24 cellular contexts compared by ENCODE assay signal in genomic region chr2:203960791-203961190, GRCh38. TPM values are rescaled to one million over a fixed set of nuclear protein-coding genes. Genes with fewer than 3 reads are reported as not detected.
"Had no signal": no experiment of that assay in that cellular context is flagged by ENCODE, and none has a peak within 500 bp of the region (broad histone marks: within the 10 kb centered on the region; RNA-seq: fewer than 3 reads in every experiment).

No MANE protein-coding gene starts in this region.

- H3K27me3 Mint-ChIP-seq: activated naive CD8-positive, alpha-beta T cell treated with anti-CD3 and anti-CD28 coated beads for 36 hours; naive thymus-derived CD4-positive, alpha-beta T cell had no signal

- H3K4me3 Mint-ChIP-seq: activated naive CD8-positive, alpha-beta T cell treated with anti-CD3 and anti-CD28 coated beads for 36 hours; brain; naive thymus-derived CD4-positive, alpha-beta T cell; neural crest cell; stimulated activated naive B cell treated with anti-CD40 and anti-IgM and Interleukin-4, amounts not matched to agents 10 μg/mL and 1 μg/mL and 100 μg/mL, for 72 hours; WTC11 had no signal

- H3K36me3 ChIP-seq: left lung, vagina had no signal

- H3K27ac ChIP-seq: left lung, vagina had no signal

- ATAC-seq: left lung; sciatic nerve; stimulated activated naive B cell treated with anti-CD40 and anti-IgM and Interleukin-4, amounts not matched to agents 10 μg/mL and 1 μg/mL and 100 μg/mL, for 72 hours; WTC11 had no signal

- H3K4me1 ChIP-seq: left lung, vagina had no signal

- H3K4me1 Mint-ChIP-seq: brain; neural crest cell; stimulated activated naive B cell treated with anti-CD40 and anti-IgM and Interleukin-4, amounts not matched to agents 10 μg/mL and 1 μg/mL and 100 μg/mL, for 72 hours had no signal

- H3K9me3 ChIP-seq: left lung, vagina had no signal

- H3K36me3 Mint-ChIP-seq: brain; stimulated activated naive B cell treated with anti-CD40 and anti-IgM and Interleukin-4, amounts not matched to agents 10 μg/mL and 1 μg/mL and 100 μg/mL, for 72 hours had no signal

- H3K4me3 ChIP-seq: left lung, lung, smooth muscle cell, vagina had no signal

- H3K27me3 ChIP-seq: left lung, vagina had no signal

- H3K9me3 Mint-ChIP-seq: activated naive CD8-positive, alpha-beta T cell treated with anti-CD3 and anti-CD28 coated beads for 36 hours; activated T-helper 2 cell treated with anti-CD3 and anti-CD28 coated beads, Interferon-gamma antibody, Interleukin-2, Interleukin-4, amounts not matched to agents 10 μg/mL and 5 μg/mL and 100 μg/mL, durations not matched to agents 14 hours and 24 hours and 36 hours; naive thymus-derived CD4-positive, alpha-beta T cell; neural crest cell; stimulated activated naive B cell treated with anti-CD40 and anti-IgM and Interleukin-4, amounts not matched to agents 10 μg/mL and 1 μg/mL and 100 μg/mL, for 72 hours had no signal

- H3K27ac Mint-ChIP-seq: activated naive CD8-positive, alpha-beta T cell treated with anti-CD3 and anti-CD28 coated beads for 36 hours; activated T-helper 2 cell treated with anti-CD3 and anti-CD28 coated beads, Interferon-gamma antibody, Interleukin-2, Interleukin-4, amounts not matched to agents 10 μg/mL and 5 μg/mL and 100 μg/mL, durations not matched to agents 14 hours and 24 hours and 36 hours; brain; stimulated activated naive B cell treated with anti-CD40 and anti-IgM and Interleukin-4, amounts not matched to agents 10 μg/mL and 1 μg/mL and 100 μg/mL, for 72 hours; WTC11 had no signal

- DNase-seq: activated naive CD4-positive, alpha-beta T cell; activated naive CD8-positive, alpha-beta T cell treated with anti-CD3 and anti-CD28 coated beads for 36 hours; activated T-cell treated with anti-CD3 and anti-CD28 coated beads, Interleukin-2, amount 50 U/mL, for 1 hour; central memory CD4-positive, alpha-beta T cell; cortex of kidney; foreskin melanocyte; hippocampal formation; kidney glomerular epithelial cell; left lung; naive thymus-derived CD4-positive, alpha-beta T cell; stimulated activated CD4-positive, alpha-beta T cell treated with anti-CD3 and anti-CD28 coated beads, Interleukin-15, amount 100 ng/mL, for 24 hours; stimulated activated CD4-positive, alpha-beta T cell treated with anti-CD3 and anti-CD28 coated beads, Interleukin-2, amount 100 ng/mL, for 48 hours; stimulated activated CD8-positive, alpha-beta memory T cell treated with anti-CD3 and anti-CD28 coated beads, Interleukin-4, amount 100 ng/mL, for 48 hours; stimulated activated naive B cell treated with anti-CD40 and anti-IgM and Interleukin-4, amounts not matched to agents 10 μg/mL and 1 μg/mL and 100 μg/mL, for 72 hours had no signal

RNA-seq across cellular contexts. Expression of gene ICOS, which starts 24.2 kb away (rescaled TPM):
- total RNA-seq: epithelial cell of proximal tubule, neural crest cell, renal cortical epithelial cell, sciatic nerve, smooth muscle cell had no signal
- polyA plus RNA-seq: smooth muscle cell had no signal
